ENCODE assay signal across 1 cellular context in the genomic region with DNA sequence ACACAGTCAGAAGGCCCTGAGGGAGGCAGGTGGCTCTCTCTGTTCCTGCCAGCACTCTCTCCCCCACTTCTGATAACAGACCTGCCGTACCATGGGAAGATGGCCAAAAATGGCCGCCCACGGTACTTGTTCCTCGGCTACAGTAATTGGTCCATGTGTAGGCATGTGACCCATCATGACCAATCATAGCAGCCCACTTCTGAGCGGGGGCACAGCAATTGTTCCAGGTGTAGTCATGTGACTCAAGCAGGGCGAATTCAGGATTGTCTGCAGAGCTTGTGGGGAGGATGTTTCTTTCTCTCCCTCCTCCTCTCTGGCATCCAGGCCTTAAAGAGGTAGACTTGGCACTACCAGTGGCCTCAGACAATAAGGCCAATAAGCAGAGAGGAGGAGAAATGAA.
TF ChIP-seq lines count a peak whose summit lies in the region.

No MANE protein-coding gene starts in this region.

TF ChIP-seq in GM12878, 131 proteins besides CTCF, POLR2A, EP300 and RAD21:
- TF ChIP-seq, protein P1, sequence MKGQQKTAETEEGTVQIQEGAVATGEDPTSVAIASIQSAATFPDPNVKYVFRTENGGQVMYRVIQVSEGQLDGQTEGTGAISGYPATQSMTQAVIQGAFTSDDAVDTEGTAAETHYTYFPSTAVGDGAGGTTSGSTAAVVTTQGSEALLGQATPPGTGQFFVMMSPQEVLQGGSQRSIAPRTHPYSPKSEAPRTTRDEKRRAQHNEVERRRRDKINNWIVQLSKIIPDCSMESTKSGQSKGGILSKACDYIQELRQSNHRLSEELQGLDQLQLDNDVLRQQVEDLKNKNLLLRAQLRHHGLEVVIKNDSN (IDR thresholded peaks at IDR 0.05; ENCODE audit: borderline replicate concordance, extremely low read length, insufficient read depth, low read depth, low read length): peak; percentile 64
- peak; percentile 78 for TF ChIP-seq YY1 (IDR thresholded peaks at IDR 0.05; ENCODE audit: low read depth, low read length)
- TF ChIP-seq NRF1 (conservative IDR thresholded peaks at IDR 0.05; ENCODE audit: low read depth, low read length): no peak
